In genomic region chr10:964988-965417, GRCh38 we compare ENCODE assay signal across 29 cellular contexts.
"Had no signal": no experiment of that assay in that cellular context is flagged by ENCODE, and none has a peak within 500 bp of the region (broad histone marks: within the 10 kb centered on the region; RNA-seq: fewer than 3 reads in every experiment).

No MANE protein-coding gene starts in this region.

- H3K27ac ChIP-seq: brain microvascular endothelial cell, coronary artery, dorsolateral prefrontal cortex, foreskin keratinocyte, gastrocnemius medialis, heart left ventricle had no signal

- H3K27ac Mint-ChIP-seq: activated CD4-positive, alpha-beta memory T cell treated with anti-CD3 and anti-CD28 coated beads for 36 hours; activated CD4-positive, alpha-beta T cell treated with anti-CD3 and anti-CD28 coated beads for 36 hours; activated CD4-positive, alpha-beta T cell treated with anti-CD3 and anti-CD28 coated beads, Interleukin-2, amount 10 ng/mL, durations not matched to agents 24 days and 14 days; activated naive CD4-positive, alpha-beta T cell treated with anti-CD3 and anti-CD28 coated beads, Interleukin-2, amount 10 ng/mL, durations not matched to agents 7 days and 5 days; activated naive CD8-positive, alpha-beta T cell treated with anti-CD3 and anti-CD28 coated beads, Interleukin-2, amount 10 ng/mL, durations not matched to agents 7 days and 5 days; activated T-helper 17 cell treated with anti-CD3 and anti-CD28 coated beads, Interleukin-2, amount 50 U/mL, for 72 hours; dendritic cell treated with granulocyte-macrophage colony-stimulating factor and Interleukin-4, amounts not matched to agents 40 ng/mL and 50 ng/mL, for 4 days had no signal

- H3K36me3 Mint-ChIP-seq: activated CD4-positive, alpha-beta memory T cell treated with anti-CD3 and anti-CD28 coated beads for 36 hours; activated naive CD4-positive, alpha-beta T cell treated with anti-CD3 and anti-CD28 coated beads, Interleukin-2, amount 10 ng/mL, durations not matched to agents 7 days and 5 days; activated naive CD4-positive, alpha-beta T cell treated with anti-CD3 and anti-CD28 coated beads, Interleukin-2, amount 50 U/mL, for 72 hours; activated naive CD8-positive, alpha-beta T cell treated with anti-CD3 and anti-CD28 coated beads, Interleukin-2, amount 10 ng/mL, durations not matched to agents 7 days and 5 days had no signal

- H3K27me3 ChIP-seq: brain microvascular endothelial cell, dorsolateral prefrontal cortex, gastrocnemius medialis, heart left ventricle had no signal

- H3K36me3 ChIP-seq: brain microvascular endothelial cell, gastrocnemius medialis, heart left ventricle had no signal

- H3K4me1 Mint-ChIP-seq: central memory CD8-positive, alpha-beta T cell had no signal

- DNase-seq: activated CD4-positive, alpha-beta memory T cell treated with anti-CD3 and anti-CD28 coated beads for 36 hours; activated CD4-positive, alpha-beta T cell treated with anti-CD3 and anti-CD28 coated beads for 36 hours; activated CD4-positive, alpha-beta T cell treated with anti-CD3 and anti-CD28 coated beads, Interleukin-2, amount 10 ng/mL, durations not matched to agents 24 days and 14 days; activated CD4-positive, CD25-positive, alpha-beta regulatory T cell; activated CD4-positive, CD25-positive, alpha-beta regulatory T cell treated with anti-CD3 and anti-CD28 coated beads, Interleukin-2, amount 50 U/mL, for 72 hours; activated gamma-delta T cell; activated naive CD4-positive, alpha-beta T cell; activated naive CD4-positive, alpha-beta T cell treated with anti-CD3 and anti-CD28 coated beads, Interleukin-2, amount 10 ng/mL, durations not matched to agents 7 days and 5 days; activated naive CD8-positive, alpha-beta T cell treated with anti-CD3 and anti-CD28 coated beads, Interleukin-2, amount 10 ng/mL, durations not matched to agents 7 days and 5 days; activated T-cell treated with anti-CD3 and anti-CD28 coated beads, Interleukin-2, amount 50 U/mL, for 4 hours; amniotic stem cell; anterior cingulate cortex; brain microvascular endothelial cell; dorsolateral prefrontal cortex; effector memory CD4-positive, alpha-beta T cell; endodermal cell; foreskin keratinocyte; gastrocnemius medialis; glutamatergic neuron; heart left ventricle; T-helper 2 cell had no signal

- ATAC-seq: activated CD4-positive, alpha-beta T cell treated with anti-CD3 and anti-CD28 coated beads for 36 hours; activated naive CD4-positive, alpha-beta T cell treated with anti-CD3 and anti-CD28 coated beads, Interleukin-2, amount 50 U/mL, for 72 hours; activated T-helper 17 cell treated with anti-CD3 and anti-CD28 coated beads, Interleukin-2, amount 50 U/mL, for 72 hours; esophagus mucosa; foreskin keratinocyte; gastrocnemius medialis; heart left ventricle had no signal

- H3K4me3 Mint-ChIP-seq: activated CD4-positive, alpha-beta memory T cell treated with anti-CD3 and anti-CD28 coated beads for 36 hours; activated CD4-positive, alpha-beta T cell treated with anti-CD3 and anti-CD28 coated beads for 36 hours; activated CD4-positive, alpha-beta T cell treated with anti-CD3 and anti-CD28 coated beads, Interleukin-2, amount 10 ng/mL, durations not matched to agents 24 days and 14 days; activated naive CD4-positive, alpha-beta T cell treated with anti-CD3 and anti-CD28 coated beads, Interleukin-2, amount 10 ng/mL, durations not matched to agents 7 days and 5 days; activated naive CD8-positive, alpha-beta T cell treated with anti-CD3 and anti-CD28 coated beads, Interleukin-2, amount 10 ng/mL, durations not matched to agents 7 days and 5 days; activated T-cell treated with anti-CD3 and anti-CD28 coated beads, Interleukin-2, amount 50 U/mL, for 4 hours; activated T-helper 17 cell treated with anti-CD3 and anti-CD28 coated beads, Interleukin-2, amount 50 U/mL, for 72 hours; central memory CD8-positive, alpha-beta T cell; dendritic cell treated with granulocyte-macrophage colony-stimulating factor and Interleukin-4, amounts not matched to agents 40 ng/mL and 50 ng/mL, for 4 days; endodermal cell had no signal

- H3K9me3 ChIP-seq: gastrocnemius medialis, heart left ventricle had no signal

- H3K9me3 Mint-ChIP-seq: activated CD4-positive, alpha-beta memory T cell treated with anti-CD3 and anti-CD28 coated beads for 36 hours; activated CD4-positive, alpha-beta T cell treated with anti-CD3 and anti-CD28 coated beads, Interleukin-2, amount 10 ng/mL, durations not matched to agents 24 days and 14 days; activated T-cell treated with anti-CD3 and anti-CD28 coated beads, Interleukin-2, amount 50 U/mL, for 4 hours; activated T-helper 17 cell treated with anti-CD3 and anti-CD28 coated beads, Interleukin-2, amount 50 U/mL, for 72 hours; central memory CD8-positive, alpha-beta T cell; dendritic cell treated with granulocyte-macrophage colony-stimulating factor and Interleukin-4, amounts not matched to agents 40 ng/mL and 50 ng/mL, for 4 days had no signal

- H3K4me3 ChIP-seq: coronary artery, dorsolateral prefrontal cortex, gastrocnemius medialis, heart left ventricle had no signal

- FAIRE-seq: astrocyte, bronchial epithelial cell had no signal

- H3K4me1 ChIP-seq: foreskin keratinocyte, gastrocnemius medialis had no signal
